In genomic region chr3:115146418-115147328, GRCh38 we compare ENCODE assay signal across 8 cellular contexts. TPM values are rescaled to one million over a fixed set of nuclear protein-coding genes. Genes with fewer than 3 reads are reported as not detected.
A peak's percentile ranks its signal among the peaks of the same experiment; 100 is the strongest.
DNase-seq lines count a peak whose midpoint lies in the region; ATAC-seq and TF ChIP-seq lines count a peak whose summit lies in the region.

ZBTB20 (minus strand) TSS chr3:115147288.

- no peaks in the 10 kb centered on the region for H3F3A ChIP-seq in SU-DHL-6 (ENCODE audit: insufficient read depth)

- TF ChIP-seq CTCF in SU-DHL-6 (IDR thresholded peaks at IDR 0.05; ENCODE audit: insufficient read depth, low read length, poor library complexity, severe bottlenecking) (no peak), upper lobe of left lung (IDR thresholded peaks at IDR 0.05) (no peak)

- ATAC-seq in GM21619 (IDR thresholded peaks at IDR 0.05; ENCODE audit: unreplicated experiment): peak; percentile 26
- ATAC-seq in upper lobe of left lung (ENCODE audit: low FRiP score in 2 of 2): peak; percentile 35 to 71

- H4K20me1 ChIP-seq in SU-DHL-6 (ENCODE audit: low read depth, low read length): no peaks in the 10 kb centered on the region

- H3K4me3 ChIP-seq in SU-DHL-6 (ENCODE audit: insufficient read depth, low read length, poor library complexity, severe bottlenecking) (peak within 1 kb of the TSS; percentile 88), upper lobe of left lung (peak within 1 kb of the TSS; percentile 68 to 87 (median 80))

- peak within 1 kb of the TSS; percentile 66 for H3K27ac ChIP-seq in SU-DHL-6 (ENCODE audit: low read depth, low read length)
- peak within 1 kb of the TSS; percentile 95 to 99 (median 98) for H3K27ac ChIP-seq in upper lobe of left lung

- TF ChIP-seq EP300 in upper lobe of left lung (IDR thresholded peaks at IDR 0.05): no peak

- H3K27me3 ChIP-seq in SU-DHL-6 (ENCODE audit: low read length) (no peaks in the 10 kb centered on the region), upper lobe of left lung (no peaks in the 10 kb centered on the region)

- peak; percentile 67 for DNase-seq in DMS79 treated with DMSO at 0.1 percent for 48 hours (lab: John Stamatoyannopoulos, UW)
- peak; percentile 45 for DNase-seq in KG1 (lab: John Stamatoyannopoulos, UW)
- DNase-seq in activated naive CD8-positive, alpha-beta T cell treated with anti-CD3 and anti-CD28 coated beads, Interleukin-2, amount 50 U/mL, for 16 hours (ENCODE audit: low read depth, low spot score): peak; percentile 29
- peak; percentile 84 for DNase-seq in cardiac septum (ENCODE audit: low spot score)
- DNase-seq in pons (ENCODE audit: low spot score): peak; percentile 54
- peak; percentile 61 to 92 for DNase-seq in upper lobe of left lung

- TF ChIP-seq POLR2A in upper lobe of left lung (IDR thresholded peaks at IDR 0.05): peak in 3 of 4 donors; percentile 12 to 69 (median 60)

- H3K4me2 ChIP-seq in SU-DHL-6 (ENCODE audit: low read depth, low read length, poor library complexity, severe bottlenecking): peak within 1 kb of the TSS; percentile 89

- H3K9me3 ChIP-seq in SU-DHL-6 (ENCODE audit: insufficient read depth, low read length) (no peaks in the 10 kb centered on the region), upper lobe of left lung (no peaks in the 10 kb centered on the region)

- H2AFZ ChIP-seq in SU-DHL-6 (ENCODE audit: low read depth, low read length, severe bottlenecking): peak within 1 kb of the TSS; percentile 89

- H3K4me1 ChIP-seq in upper lobe of left lung: peaks cover 0 to 12% (median 9%) of the 10 kb centered on the region in 4 donors

- peak within 1 kb of the TSS; percentile 75 for H3K9ac ChIP-seq in SU-DHL-6 (ENCODE audit: low read length)

- WGBS in upper lobe of left lung, 2 donors: 1% methylated on average over 20 to 37 of the region's 72 CpGs

- no peaks in the 10 kb centered on the region for H3K79me2 ChIP-seq in SU-DHL-6 (ENCODE audit: insufficient read depth, low read length)

- no peaks in the 10 kb centered on the region for H3K36me3 ChIP-seq in SU-DHL-6 (ENCODE audit: low read length)
- H3K36me3 ChIP-seq in upper lobe of left lung: no peaks in the 10 kb centered on the region

- H3K9me2 ChIP-seq in SU-DHL-6 (replicated peaks; ENCODE audit: insufficient read depth, low read length): no peaks in the 10 kb centered on the region

- intact Hi-C loops in cardiac septum (cut with DNase I): loop anchor here (2.0 to 10.0 kb wide), 2 partner anchors 46 to 762 kb away; no protein-coding TSS in a partner anchor

RNA-seq across cellular contexts. Expression of gene ZBTB20, which starts in this region (rescaled TPM):
- 84.2 TPM for total RNA-seq in cardiac septum
- 100 to 1,000 TPM in 1 of 6 donors, 10 to 100 TPM in 5; 40.0 to 150 (median 65.8) TPM for total RNA-seq in upper lobe of left lung

Comparison
In these comparisons a context has a peak if more than half of its experiments do, and no peak if none do; other contexts are left out.
1. Peak in every context shown above with its lines: DNase-seq, ATAC-seq, H3K4me3 ChIP-seq and H3K27ac ChIP-seq.
2. DNase-seq: peak in every context shown above with its lines; median percentile 84 in cardiac septum; 76 in upper lobe of left lung; 67 in DMS79 treated with DMSO at 0.1 percent for 48 hours; 54 in pons; 45 in KG1; 29 in activated naive CD8-positive, alpha-beta T cell treated with anti-CD3 and anti-CD28 coated beads, Interleukin-2, amount 50 U/mL, for 16 hours.